Comparison of ENCODE assay signal across 11 cellular contexts in genomic region chr18:29164993-29165599, GRCh38.
DNase-seq lines count a peak whose midpoint lies in the region; ATAC-seq, FAIRE-seq and TF ChIP-seq lines count a peak whose summit lies in the region.
"Had no signal": no experiment of that assay in that cellular context is flagged by ENCODE, and none has a peak within 500 bp of the region (broad histone marks: within the 10 kb centered on the region; RNA-seq: fewer than 3 reads in every experiment).

No MANE protein-coding gene starts in this region.

- no peak overlapping the region for H3K4me3 Mint-ChIP-seq in activated naive CD4-positive, alpha-beta T cell treated with anti-CD3 and anti-CD28 coated beads, Interleukin-2, amount 10 ng/mL, durations not matched to agents 7 days and 5 days
- H3K4me3 Mint-ChIP-seq in CD14-positive monocyte, result no peak overlapping the region
- H3K4me3 Mint-ChIP-seq: activated CD4-positive, alpha-beta T cell treated with anti-CD3 and anti-CD28 coated beads, Interleukin-2, amount 10 ng/mL, durations not matched to agents 7 days and 5 days had no signal

- H3K27ac Mint-ChIP-seq in activated naive CD4-positive, alpha-beta T cell treated with anti-CD3 and anti-CD28 coated beads, Interleukin-2, amount 10 ng/mL, durations not matched to agents 7 days and 5 days, result no peak overlapping the region
- H3K27ac Mint-ChIP-seq in CD14-positive monocyte, result no peak overlapping the region
- H3K27ac Mint-ChIP-seq: activated CD4-positive, alpha-beta T cell treated with anti-CD3 and anti-CD28 coated beads, Interleukin-2, amount 10 ng/mL, durations not matched to agents 7 days and 5 days had no signal

- no peak for FAIRE-seq in GM12891 (lab: Jason Lieb, UNC)
- FAIRE-seq: kidney had no signal

- H3K27me3 ChIP-seq in SJCRH30 (no peaks in the 10 kb centered on the region), gastrocnemius medialis (no peaks in the 10 kb centered on the region)
- H3K27me3 ChIP-seq: adrenal gland had no signal

- no peaks in the 10 kb centered on the region for H3K4me1 Mint-ChIP-seq in activated naive CD4-positive, alpha-beta T cell treated with anti-CD3 and anti-CD28 coated beads, Interleukin-2, amount 10 ng/mL, durations not matched to agents 7 days and 5 days
- H3K4me1 Mint-ChIP-seq in CD14-positive monocyte, result no peaks in the 10 kb centered on the region
- H3K4me1 Mint-ChIP-seq: activated CD4-positive, alpha-beta T cell treated with anti-CD3 and anti-CD28 coated beads, Interleukin-2, amount 10 ng/mL, durations not matched to agents 7 days and 5 days had no signal

- peak; percentile 36 to 39 for ATAC-seq in gastrocnemius medialis

- peaks cover 7% of the 10 kb centered on the region for H3K9me3 Mint-ChIP-seq in activated naive CD4-positive, alpha-beta T cell treated with anti-CD3 and anti-CD28 coated beads, Interleukin-2, amount 10 ng/mL, durations not matched to agents 7 days and 5 days
- peaks cover 0 to 6% (median 2%) of the 10 kb centered on the region in 7 donors for H3K9me3 Mint-ChIP-seq in CD14-positive monocyte

- no peaks in the 10 kb centered on the region for H3K27me3 Mint-ChIP-seq in activated naive CD4-positive, alpha-beta T cell treated with anti-CD3 and anti-CD28 coated beads, Interleukin-2, amount 10 ng/mL, durations not matched to agents 7 days and 5 days
- H3K27me3 Mint-ChIP-seq in CD14-positive monocyte (ENCODE audit: low read depth in 3 of 3), result no peaks in the 10 kb centered on the region
- H3K27me3 Mint-ChIP-seq: activated CD4-positive, alpha-beta T cell treated with anti-CD3 and anti-CD28 coated beads, Interleukin-2, amount 10 ng/mL, durations not matched to agents 7 days and 5 days had no signal

- TF ChIP-seq POLR2A in gastrocnemius medialis (IDR thresholded peaks at IDR 0.05) (no peak), GM12891 (IDR thresholded peaks at IDR 0.05; ENCODE audit: low read depth, low read length) (no peak)

- H3K4me1 ChIP-seq in SJCRH30 (no peaks in the 10 kb centered on the region), gastrocnemius medialis (no peaks in the 10 kb centered on the region)

- CTCF ChIA-PET in activated naive CD4-positive, alpha-beta T cell treated with anti-CD3 and anti-CD28 coated beads, Interleukin-2, amount 10 ng/mL, durations not matched to agents 7 days and 5 days (lab: Charles Lee), result no interaction called here

- no peaks in the 10 kb centered on the region for H3K36me3 Mint-ChIP-seq in activated naive CD4-positive, alpha-beta T cell treated with anti-CD3 and anti-CD28 coated beads, Interleukin-2, amount 10 ng/mL, durations not matched to agents 7 days and 5 days
- H3K36me3 Mint-ChIP-seq in CD14-positive monocyte, result no peaks in the 10 kb centered on the region

- TF ChIP-seq CTCF in gastrocnemius medialis (IDR thresholded peaks at IDR 0.05 in 4 of 5, conservative IDR thresholded peaks at IDR 0.05 in 1 of 5), result no peak
- TF ChIP-seq CTCF in CD14-positive monocyte (IDR thresholded peaks at IDR 0.05), result no peak

- H3K9me3 ChIP-seq in SJCRH30 (replicated peaks) (no peaks in the 10 kb centered on the region), gastrocnemius medialis (no peaks in the 10 kb centered on the region)
- H3K9me3 ChIP-seq: adrenal gland had no signal

- intact Hi-C loops in gastrocnemius medialis (cut with DNase I; ENCODE audit: low total_unique reads), result no loop called here
- intact Hi-C loops in CD14-positive monocyte (cut with micrococcal nuclease), result no loop called here

- peak; percentile 98 for DNase-seq in ELR (ENCODE audit: low read depth)
- peak in 1 of 2 experiments; percentile 12 for DNase-seq in SJCRH30
- DNase-seq in fibroblast of the conjunctiva (ENCODE audit: low read depth), result peak; percentile 83
- no peak for DNase-seq in gastrocnemius medialis
- DNase-seq in middle frontal gyrus (ENCODE audit: extremely low spot score, low spot score), result no peak
- no peak for DNase-seq in GM12891 (ENCODE audit: insufficient read length, low spot score)
- DNase-seq in activated naive CD4-positive, alpha-beta T cell treated with anti-CD3 and anti-CD28 coated beads, Interleukin-2, amount 10 ng/mL, durations not matched to agents 7 days and 5 days, result no peak
- DNase-seq in CD14-positive monocyte (ENCODE audit: low spot score), result no peak
- DNase-seq: activated CD4-positive, alpha-beta T cell treated with anti-CD3 and anti-CD28 coated beads, Interleukin-2, amount 10 ng/mL, durations not matched to agents 7 days and 5 days; adrenal gland; kidney had no signal

- H3K27ac ChIP-seq in SJCRH30, result peak overlapping the region; percentile 40; the same call in 1 of the 2 replicates
- H3K27ac ChIP-seq in gastrocnemius medialis, result peak overlapping the region in 1 of 4 donors; percentile 28

- in situ Hi-C loops in gastrocnemius medialis (cut with MboI; ENCODE audit: low sequenced_read_pairs in 4 of 4), result no loop called here

- H3K36me3 ChIP-seq in SJCRH30 (no peaks in the 10 kb centered on the region), gastrocnemius medialis (no peaks in the 10 kb centered on the region)
- H3K36me3 ChIP-seq: adrenal gland had no signal

- H3K4me3 ChIP-seq in SJCRH30 (no peak overlapping the region), gastrocnemius medialis (no peak overlapping the region)
- H3K4me3 ChIP-seq: adrenal gland had no signal

TF ChIP-seq in GM12891, 5 proteins besides CTCF, POLR2A, EP300 and RAD21:
- TF ChIP-seq TAF1 (IDR thresholded peaks at IDR 0.05; ENCODE audit: low read depth, low read length) (no peak), POU2F2 (IDR thresholded peaks at IDR 0.05; ENCODE audit: low read depth, low read length) (no peak), PAX5 (IDR thresholded peaks at IDR 0.05; ENCODE audit: insufficient read depth, low read length, severe bottlenecking) (no peak), SPI1 (IDR thresholded peaks at IDR 0.05; ENCODE audit: low read depth, low read length) (no peak), POLR2AphosphoS5 (IDR thresholded peaks at IDR 0.05; ENCODE audit: low read depth, low read length) (no peak)

Comparison
In these comparisons a context has a peak if more than half of its experiments do, and no peak if none do; other contexts are left out.
1. DNase-seq: peak in ELR (single experiment) and fibroblast of the conjunctiva (single experiment); none in gastrocnemius medialis (0 of 2), middle frontal gyrus (single experiment), GM12891 (single experiment), activated naive CD4-positive, alpha-beta T cell treated with anti-CD3 and anti-CD28 coated beads, Interleukin-2, amount 10 ng/mL, durations not matched to agents 7 days and 5 days (single experiment) and CD14-positive monocyte (single experiment).